Comparison of ENCODE assay signal across 9 cellular contexts in the genomic region with DNA sequence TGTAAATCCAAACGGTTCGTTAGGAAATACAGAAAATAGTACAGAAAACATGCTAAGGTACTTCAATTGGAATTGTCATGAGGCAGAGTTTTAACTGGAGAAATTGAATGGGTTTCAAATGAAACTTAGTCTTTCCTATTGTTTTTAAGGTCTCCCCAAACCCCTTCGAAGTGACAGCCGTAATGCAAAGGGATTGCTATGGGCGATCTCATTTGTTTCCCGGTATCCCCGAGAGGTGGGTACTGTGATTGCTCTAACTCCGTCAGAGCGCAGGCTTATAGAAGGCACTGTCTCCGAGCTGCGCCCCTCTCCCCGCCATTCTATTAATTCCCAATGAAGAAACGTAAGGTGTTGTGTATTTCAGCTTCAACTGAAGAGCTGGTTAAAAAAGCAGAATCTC. TPM values are rescaled to one million over a fixed set of nuclear protein-coding genes. Genes with fewer than 3 reads are reported as not detected.
DNase-seq lines count a peak whose midpoint lies in the region; ATAC-seq, FAIRE-seq and TF ChIP-seq lines count a peak whose summit lies in the region.
"Had no signal": no experiment of that assay in that cellular context is flagged by ENCODE, and none has a peak within 500 bp of the region (broad histone marks: within the 10 kb centered on the region; RNA-seq: fewer than 3 reads in every experiment).

No MANE protein-coding gene starts in this region.

- no peak for ATAC-seq in A549

- H4K91ac ChIP-seq in mesenchymal stem cell (ENCODE audit: low read length): no peak overlapping the region

- H3K4ac ChIP-seq in mesenchymal stem cell (ENCODE audit: low read depth in 1 of 2, low read length in 2 of 2): no peak overlapping the region

- no peak for FAIRE-seq in A549 (lab: Jason Lieb, UNC)

- H3K9me3 ChIP-seq in A549 (no peaks in the 10 kb centered on the region), adipocyte (ENCODE audit: control insufficient read depth, low read length) (no peaks in the 10 kb centered on the region), mesenchymal stem cell (ENCODE audit: control insufficient read depth, low read length) (no peaks in the 10 kb centered on the region), suprapubic skin (no peaks in the 10 kb centered on the region)

- peak overlapping the region; percentile 78 for H3K4me2 ChIP-seq in A549
- peak overlapping the region; percentile 87 for H3K4me2 ChIP-seq in mesenchymal stem cell (ENCODE audit: low read length, poor library complexity, severe bottlenecking)

- TF ChIP-seq CTCF in A549 (IDR thresholded peaks at IDR 0.05) (no peak), GM06990 (IDR thresholded peaks at IDR 0.05; ENCODE audit: insufficient read depth, low read length, poor library complexity, severe bottlenecking) (no peak), suprapubic skin (IDR thresholded peaks at IDR 0.05) (no peak)

- POLR2A ChIA-PET in A549 (lab: Yijun Ruan, JAX): no interaction called here

- no peak overlapping the region for H3K14ac ChIP-seq in mesenchymal stem cell (ENCODE audit: low read length in 2 of 2)

- no peaks in the 10 kb centered on the region for H3K79me1 ChIP-seq in mesenchymal stem cell (replicated peaks; ENCODE audit: low read length, poor library complexity, severe bottlenecking)

- H3K36me3 ChIP-seq in GM06990 (ENCODE audit: control insufficient read depth, insufficient read depth, low read length) (no peaks in the 10 kb centered on the region), adipocyte (ENCODE audit: control insufficient read depth, insufficient read depth, low read length, severe bottlenecking) (no peaks in the 10 kb centered on the region), mesenchymal stem cell (ENCODE audit: control insufficient read depth in 1 of 2, insufficient read depth in 2 of 2, low read depth in 1 of 2, low read length in 2 of 2) (no peaks in the 10 kb centered on the region), suprapubic skin (no peaks in the 10 kb centered on the region)

- CTCF ChIA-PET in A549 (lab: Yijun Ruan, JAX): interaction anchor here (0.5 to 1.8 kb wide), 3 partner anchors 16 to 1669 kb away, joined by 3 to 4 read pairs (median 3); no protein-coding TSS in a partner anchor

- no peak overlapping the region for H2BK120ac ChIP-seq in mesenchymal stem cell (ENCODE audit: low read depth, low read length)

- no peak overlapping the region; the same call in 2 of the 3 replicates for H3K4me3 ChIP-seq in A549
- peak overlapping the region; percentile 72 for H3K4me3 ChIP-seq in GM06990 (replicated peaks; ENCODE audit: low read depth, low read length)
- peak overlapping the region; percentile 66 for H3K4me3 ChIP-seq in adipocyte (ENCODE audit: low read length)
- peak overlapping the region in 1 of 2 experiments; percentile 73 for H3K4me3 ChIP-seq in mesenchymal stem cell (ENCODE audit: insufficient read depth in 1 of 2, low read depth in 1 of 2, low read length in 2 of 2)
- no peak overlapping the region for H3K4me3 ChIP-seq in suprapubic skin

- TF ChIP-seq EP300 in A549 (IDR thresholded peaks at IDR 0.05) (no peak), suprapubic skin (IDR thresholded peaks at IDR 0.05) (no peak)

- H3K27ac ChIP-seq in A549 (no peak overlapping the region), mesenchymal stem cell (ENCODE audit: low read length, poor library complexity, severe bottlenecking) (no peak overlapping the region), suprapubic skin (no peak overlapping the region)

- no peak for DNase-seq in A549 (ENCODE audit: low read depth in 1 of 2, low spot score in 1 of 2)
- DNase-seq in GM06990 (ENCODE audit: extremely low read depth, insufficient read length): no peak
- no peak for DNase-seq in adipocyte (ENCODE audit: low read depth)
- no peak for DNase-seq in mesenchymal stem cell
- no peak for DNase-seq in NCI-H2107 (lab: John Stamatoyannopoulos, UW)
- no peak for DNase-seq in MV-4-11 (lab: John Stamatoyannopoulos, UW)
- no peak for DNase-seq in HCEC 1CT
- no peak for DNase-seq in suprapubic skin (ENCODE audit: low spot score in 2 of 2)
- DNase-seq: NCI-H226 had no signal

- H3K4me1 ChIP-seq in A549 (peaks cover 12% of the 10 kb centered on the region; the same call in 2 of the 3 replicates), adipocyte (ENCODE audit: control insufficient read depth, insufficient read depth, low read length) (peaks cover 10% of the 10 kb centered on the region), mesenchymal stem cell (ENCODE audit: control insufficient read depth, insufficient read depth, low read depth, low read length) (peaks cover 9% of the 10 kb centered on the region), suprapubic skin (peaks cover 20% of the 10 kb centered on the region)

- H2BK15ac ChIP-seq in mesenchymal stem cell (ENCODE audit: low read depth, poor library complexity, severe bottlenecking): no peak overlapping the region

- H2BK5ac ChIP-seq in mesenchymal stem cell (ENCODE audit: low read depth, low read length, poor library complexity, severe bottlenecking): no peak overlapping the region

- TF ChIP-seq POLR2A in A549 (IDR thresholded peaks at IDR 0.05; ENCODE audit: low read length) (no peak), suprapubic skin (IDR thresholded peaks at IDR 0.05) (no peak)

- TF ChIP-seq RAD21 in A549 (conservative IDR thresholded peaks at IDR 0.05 in 1 of 2, IDR thresholded peaks at IDR 0.05 in 1 of 2): no peak

- H2BK12ac ChIP-seq in mesenchymal stem cell (ENCODE audit: low read length in 2 of 2): no peak overlapping the region

- H2AFZ ChIP-seq in mesenchymal stem cell (ENCODE audit: low read depth, low read length): no peak overlapping the region

- H3K9ac ChIP-seq in adipocyte (ENCODE audit: low read length) (no peak overlapping the region), mesenchymal stem cell (ENCODE audit: low read length) (no peak overlapping the region)

- no peak overlapping the region for H3K18ac ChIP-seq in mesenchymal stem cell (ENCODE audit: low read depth in 1 of 2, low read length in 2 of 2)

- no peak overlapping the region for H3K23ac ChIP-seq in mesenchymal stem cell (ENCODE audit: low read length in 2 of 2)

- H3K27me3 ChIP-seq in GM06990 (replicated peaks; ENCODE audit: control insufficient read depth, insufficient read depth, low read length): no peaks in the 10 kb centered on the region; the same call in 1 of the 2 replicates
- peaks cover 84% of the 10 kb centered on the region for H3K27me3 ChIP-seq in adipocyte (replicated peaks; ENCODE audit: control insufficient read depth, insufficient read depth, low read length)
- H3K27me3 ChIP-seq in mesenchymal stem cell (ENCODE audit: control insufficient read depth in 1 of 2, insufficient read depth in 1 of 2, low read length in 2 of 2): peaks cover 89 to 90% of the 10 kb centered on the region in 2 experiments
- H3K27me3 ChIP-seq in suprapubic skin: peaks cover 93% of the 10 kb centered on the region

- WGBS in A549 (ENCODE audit: missing lambda C conversion rate): 73% methylated on average over 13 of the region's 13 CpGs
- 26% methylated on average over 7 of the region's 13 CpGs for WGBS in mesenchymal stem cell
- WGBS in suprapubic skin: 14% methylated on average over 13 of the region's 13 CpGs

- no peak overlapping the region for H2AK5ac ChIP-seq in mesenchymal stem cell (ENCODE audit: low read length, severe bottlenecking)

- no peak overlapping the region for H4K8ac ChIP-seq in mesenchymal stem cell (ENCODE audit: low read length)

TF ChIP-seq in A549, 52 proteins besides CTCF, POLR2A, EP300 and RAD21 (continues in another document):
- TF ChIP-seq NR3C1 (IDR thresholded peaks at IDR 0.05) (no peak), MAZ (IDR thresholded peaks at IDR 0.05; ENCODE audit: borderline replicate concordance, low read depth, low read length) (no peak), RFX5 (IDR thresholded peaks at IDR 0.05) (no peak), MAFK (IDR thresholded peaks at IDR 0.05; ENCODE audit: partially characterized antibody) (no peak), ZC3H11A (IDR thresholded peaks at IDR 0.05) (no peak), CEBPB (IDR thresholded peaks at IDR 0.05) (no peak)
- TF ChIP-seq, protein P1, sequence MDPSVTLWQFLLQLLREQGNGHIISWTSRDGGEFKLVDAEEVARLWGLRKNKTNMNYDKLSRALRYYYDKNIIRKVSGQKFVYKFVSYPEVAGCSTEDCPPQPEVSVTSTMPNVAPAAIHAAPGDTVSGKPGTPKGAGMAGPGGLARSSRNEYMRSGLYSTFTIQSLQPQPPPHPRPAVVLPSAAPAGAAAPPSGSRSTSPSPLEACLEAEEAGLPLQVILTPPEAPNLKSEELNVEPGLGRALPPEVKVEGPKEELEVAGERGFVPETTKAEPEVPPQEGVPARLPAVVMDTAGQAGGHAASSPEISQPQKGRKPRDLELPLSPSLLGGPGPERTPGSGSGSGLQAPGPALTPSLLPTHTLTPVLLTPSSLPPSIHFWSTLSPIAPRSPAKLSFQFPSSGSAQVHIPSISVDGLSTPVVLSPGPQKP (IDR thresholded peaks at IDR 0.05; ENCODE audit: low read depth, low read length): no peak

RNA-seq across cellular contexts. Expression of a gene that starts 22.0 kb away (rescaled TPM):
- polyA plus RNA-seq in A549 (2011; rRNA removed): 63.9 and 82.8 TPM in 2 replicates
- polyA plus RNA-seq in A549 (2012; cell fraction: cytosol; rRNA removed): 54.8 and 62.8 TPM in 2 replicates
- polyA plus RNA-seq in A549 (2012; cell fraction: nucleus; rRNA removed): 45.0 and 45.5 TPM in 2 replicates
- 52.7 to 67.5 TPM (median 64.5 TPM) in 3 replicates for polyA plus RNA-seq in A549 (2017; fragmentation: RNase III; extraction: RNeasy Plus Mini Kit Qiagen cat#74134 plus additional on column Dnase treatment)
- 60.3 and 74.0 TPM in 2 replicates for polyA minus RNA-seq in A549 (2011; rRNA and poly(A)+ RNA removed)
- 68.0 TPM for polyA plus RNA-seq in mesenchymal stem cell (2013, experiment 1 of 2)
- 67.0 TPM for polyA plus RNA-seq in mesenchymal stem cell (2013, experiment 2 of 2)
- 10 to 100 TPM; 55.6 to 99.6 (median 57.7) TPM for total RNA-seq in suprapubic skin

RNA-seq across cellular contexts. Expression of a gene that starts 48.5 kb away (rescaled TPM):
- polyA plus RNA-seq in A549 (2011; rRNA removed) (not detected in 2 replicates), A549 (2017; fragmentation: RNase III; extraction: RNeasy Plus Mini Kit Qiagen cat#74134 plus additional on column Dnase treatment) (not detected in 3 replicates)
- not detected in 2 replicates for polyA plus RNA-seq in A549 (2012; cell fraction: cytosol; rRNA removed)
- 0.04 TPM in 1 of 2 replicates, not detected in the other for polyA plus RNA-seq in A549 (2012; cell fraction: nucleus; rRNA removed)
- polyA minus RNA-seq in A549 (2011; rRNA and poly(A)+ RNA removed): not detected in 2 replicates
- 1.9 TPM for polyA plus RNA-seq in mesenchymal stem cell (2013, experiment 1 of 2)
- polyA plus RNA-seq in mesenchymal stem cell (2013, experiment 2 of 2): 1.7 TPM
- total RNA-seq in suprapubic skin: 1 to 10 TPM; 1.2 to 3.8 (median 2.8) TPM

RNA-seq across cellular contexts. Expression of a gene that starts 58.5 kb away (rescaled TPM):
- polyA plus RNA-seq in A549 (2011; rRNA removed) (9.3 and 9.9 TPM in 2 replicates), A549 (2017; fragmentation: RNase III; extraction: RNeasy Plus Mini Kit Qiagen cat#74134 plus additional on column Dnase treatment) (18.8 to 20.1 TPM (median 20.1 TPM) in 3 replicates)
- polyA plus RNA-seq in A549 (2012; cell fraction: cytosol; rRNA removed): 12.2 and 16.1 TPM in 2 replicates
- polyA plus RNA-seq in A549 (2012; cell fraction: nucleus; rRNA removed): 41.5 and 54.1 TPM in 2 replicates
- 15.7 and 16.0 TPM in 2 replicates for polyA minus RNA-seq in A549 (2011; rRNA and poly(A)+ RNA removed)
- polyA plus RNA-seq in mesenchymal stem cell (2013, experiment 1 of 2): 16.3 TPM
- 15.1 TPM for polyA plus RNA-seq in mesenchymal stem cell (2013, experiment 2 of 2)
- total RNA-seq in suprapubic skin: 10 to 100 TPM; 24.7 to 34.6 (median 32.8) TPM

Comparison
In these comparisons a context has a peak if more than half of its experiments do, and no peak if none do; other contexts are left out.
1. H3K4me3 ChIP-seq: peak in GM06990 (single experiment) and adipocyte (single experiment); none in A549 (single experiment) and suprapubic skin (single experiment).